In genomic region chr12:75704664-75705063, GRCh38 we compare ENCODE assay signal across 1 cellular context.
TF ChIP-seq lines count a peak whose summit lies in the region.

No MANE protein-coding gene starts in this region.

TF ChIP-seq in HepG2, 621 proteins besides CTCF, POLR2A, EP300 and RAD21:
- TF ChIP-seq SNAPC5 (CRISPR knock-in tag; IDR thresholded peaks at IDR 0.05; ENCODE audit: borderline replicate concordance) (no peak), ZBTB43 (CRISPR knock-in tag; conservative IDR thresholded peaks at IDR 0.05) (no peak)
TF ChIP-seq in HepG2: peak in this region for 0.
